In genomic region chr2:239065537-239065936, GRCh38 we compare ENCODE assay signal across 26 cellular contexts.
"Had no signal": no experiment of that assay in that cellular context is flagged by ENCODE, and none has a peak within 500 bp of the region (broad histone marks: within the 10 kb centered on the region; RNA-seq: fewer than 3 reads in every experiment).

No MANE protein-coding gene starts in this region.

- H3K4me1 ChIP-seq: left ventricle myocardium inferior, parathyroid adenoma, right atrium auricular region, right lobe of liver, testis, thyroid gland, transverse colon, upper lobe of left lung, vagina had no signal

- H3K27ac ChIP-seq: left ventricle myocardium inferior, neutrophil, parathyroid adenoma, right atrium auricular region, right lobe of liver, skin epidermis, stomach, testis, thyroid gland, transverse colon, upper lobe of left lung, vagina had no signal

- DNase-seq: hypothalamus; immature natural killer cell; kidney; left ventricle myocardium inferior; mesendoderm; naive thymus-derived CD4-positive, alpha-beta T cell; occipital lobe; right lobe of liver; stimulated activated CD4-positive, alpha-beta T cell treated with anti-CD3 and anti-CD28 coated beads, Interleukin-1b, Interleukin-23, amount 100 ng/mL, for 48 hours; stimulated activated CD4-positive, alpha-beta T cell treated with anti-CD3 and anti-CD28 coated beads, Interleukin-2, amount 100 ng/mL, for 48 hours; stimulated activated CD4-positive, alpha-beta T cell treated with anti-CD3 and anti-CD28 coated beads, Interleukin-4, amount 100 ng/mL, for 4 hours; stimulated activated CD8-positive, alpha-beta memory T cell treated with anti-CD3 and anti-CD28 coated beads, Interleukin-4, amount 100 ng/mL, for 48 hours; stimulated activated naive CD8-positive, alpha-beta T cell treated with anti-CD3 and anti-CD28 coated beads, Interleukin-15, Interleukin-2, amounts not matched to agents 100 U/mL and 50 U/mL, for 24 hours; stomach; testis; thyroid gland; transverse colon had no signal

- H3K9me3 ChIP-seq: left ventricle myocardium inferior, neutrophil, right atrium auricular region, right lobe of liver, stomach, testis, thyroid gland, transverse colon, upper lobe of left lung, vagina had no signal

- H3K4me3 ChIP-seq: left ventricle myocardium inferior, lung, right atrium auricular region, right lobe of liver, skin epidermis, stomach, testis, thyroid gland, transverse colon, upper lobe of left lung, vagina had no signal

- ATAC-seq: naive thymus-derived CD4-positive, alpha-beta T cell; natural killer cell treated with Interleukin-12 subunit alpha and Interleukin-12 subunit beta and Interleukin-15 and Interleukin-18, amount 100 ng/mL, for 72 hours; right lobe of liver; stimulated activated memory B cell treated with anti-CD40 and anti-IgM and Interleukin-4, amounts not matched to agents 10 μg/mL and 1 μg/mL and 100 μg/mL, for 72 hours; stimulated activated naive CD8-positive, alpha-beta T cell treated with anti-CD3 and anti-CD28 coated beads, Interleukin-15, Interleukin-2, amounts not matched to agents 100 U/mL and 50 U/mL, for 24 hours had no signal

- H3K27me3 ChIP-seq: neutrophil, right atrium auricular region, right lobe of liver, stomach, testis, thyroid gland, transverse colon, upper lobe of left lung, vagina had no signal
